Comparison of ENCODE assay signal across 1 cellular context in genomic region chr17:4365103-4365627, GRCh38.
A peak's percentile ranks its signal among the peaks of the same experiment; 100 is the strongest.
TF ChIP-seq lines count a peak whose summit lies in the region.

No MANE protein-coding gene starts in this region.

TF ChIP-seq in GM12878, 131 proteins besides CTCF, POLR2A, EP300 and RAD21 (continued from another document):
- TF ChIP-seq NKRF (conservative IDR thresholded peaks at IDR 0.05) (peak; percentile 76), CHD2 (IDR thresholded peaks at IDR 0.05; ENCODE audit: borderline replicate concordance, low read depth, low read length) (peak; percentile 84), DPF2 (IDR thresholded peaks at IDR 0.05) (peak; percentile 88), EED (IDR thresholded peaks at IDR 0.05; ENCODE audit: low read depth) (no peak), BACH1 (IDR thresholded peaks at IDR 0.05; ENCODE audit: borderline replicate concordance) (peak; percentile 53; the same call in 1 of the 2 replicates)
